ENCODE assay signal across 8 cellular contexts in genomic region chrX:39309018-39309620, GRCh38.
DNase-seq lines count a peak whose midpoint lies in the region; ATAC-seq and TF ChIP-seq lines count a peak whose summit lies in the region.

No MANE protein-coding gene starts in this region.

- H3K9me3 Mint-ChIP-seq in H9 = peaks cover 69 to 87% of the 10 kb centered on the region in 2 experiments

- no peak overlapping the region for H4K91ac ChIP-seq in H9 (ENCODE audit: insufficient read length, low read depth, low read length)

- DNase-seq in LoVo (ENCODE audit: low spot score) (peak; percentile 1), fibroblast of mammary gland (ENCODE audit: low read depth) (peak; percentile 24), KG1 (lab: John Stamatoyannopoulos, UW) (no peak), H9 (no peak), esophagus muscularis mucosa (ENCODE audit: extremely low spot score) (no peak)
- DNase-seq in activated CD4-positive, alpha-beta T cell treated with anti-CD3 and anti-CD28 coated beads, Interleukin-2, amount 50 U/mL, for 48 hours = peak; percentile 49 to 62
- peak; percentile 25 to 38 for DNase-seq in stimulated activated CD8-positive, alpha-beta memory T cell treated with anti-CD3 and anti-CD28 coated beads, Interleukin-15, amount 100 ng/mL, for 48 hours (ENCODE audit: low read depth in 2 of 2)

- no peaks in the 10 kb centered on the region for H3K79me1 ChIP-seq in H9 (ENCODE audit: insufficient read depth, low read depth, low read length, poor library complexity, severe bottlenecking)

- 0 out of 2 replicates have a peak, but pooled peaks cover 2% of the 10 kb centered on the region for H3K79me2 ChIP-seq in H9 (ENCODE audit: insufficient read depth, low read length)

- no peak overlapping the region for H2AK5ac ChIP-seq in H9 (ENCODE audit: insufficient read length, low read length)

- H3T11ph ChIP-seq in H9 (ENCODE audit: low read length) = no peak overlapping the region

- TF ChIP-seq EP300 in esophagus muscularis mucosa (IDR thresholded peaks at IDR 0.05) = no peak

- H3K56ac ChIP-seq in H9 (ENCODE audit: insufficient read length, low read depth, low read length) = no peak overlapping the region

- no CpG with 5 or more reads among the region's 6 CpGs for WGBS in H9 (ENCODE audit: extremely low coverage, insufficient read length, low lambda C conversion rate)
- WGBS in esophagus muscularis mucosa = 60% methylated on average over 5 of the region's 6 CpGs

- no peaks in the 10 kb centered on the region for H4K20me1 ChIP-seq in H9 (ENCODE audit: control insufficient read depth, insufficient read depth, insufficient read length)

- no peak overlapping the region for H3K9ac ChIP-seq in H9 (ENCODE audit: extremely low read depth, insufficient read length, low read length)

- H3K23ac ChIP-seq in H9 (ENCODE audit: insufficient read length, low read depth, low read length) = no peak overlapping the region

- no peak for TF ChIP-seq CTCF in fibroblast of mammary gland (conservative IDR thresholded peaks at IDR 0.05; ENCODE audit: control insufficient read depth, insufficient read depth, low read depth, low read length)
- TF ChIP-seq CTCF in H9 (conservative IDR thresholded peaks at IDR 0.05) = no peak
- no peak for TF ChIP-seq CTCF in esophagus muscularis mucosa (IDR thresholded peaks at IDR 0.05)

- H3K4me3 ChIP-seq in fibroblast of mammary gland (ENCODE audit: control insufficient read depth, low read depth, low read length) (no peak overlapping the region), esophagus muscularis mucosa (no peak overlapping the region)

- H3K27me3 ChIP-seq in H9 (ENCODE audit: insufficient read depth, low read length) (no peaks in the 10 kb centered on the region), esophagus muscularis mucosa (no peaks in the 10 kb centered on the region)

- no peak overlapping the region for H3K27ac Mint-ChIP-seq in H9

- H3K4me3 Mint-ChIP-seq in H9 = no peak overlapping the region

- H3K9me3 ChIP-seq in H9 (ENCODE audit: control insufficient read depth, low read depth, low read length) (peaks cover 6% of the 10 kb centered on the region), esophagus muscularis mucosa (no peaks in the 10 kb centered on the region)

- intact Hi-C loops in esophagus muscularis mucosa (cut with DNase I) = no loop called here

- ATAC-seq in GM19452 (IDR thresholded peaks at IDR 0.05; ENCODE audit: unreplicated experiment) = no peak

- no peak overlapping the region for H3K18ac ChIP-seq in H9 (ENCODE audit: insufficient read length, low read depth, low read length)

- no peaks in the 10 kb centered on the region for H3K23me2 ChIP-seq in H9 (ENCODE audit: insufficient read length, low read depth, low read length, poor library complexity, severe bottlenecking)

- H3K4ac ChIP-seq in H9 (ENCODE audit: low read depth, low read length) = no peak overlapping the region

- H3K4me1 Mint-ChIP-seq in H9 = no peaks in the 10 kb centered on the region

- no peak overlapping the region for H3K4me2 ChIP-seq in H9 (ENCODE audit: insufficient read depth, insufficient read length, low read length)

- H2BK5ac ChIP-seq in H9 (ENCODE audit: insufficient read length, low read length) = no peak overlapping the region

- H2AFZ ChIP-seq in H9 (ENCODE audit: low read length) = no peak overlapping the region

- H3K4me1 ChIP-seq in H9 (ENCODE audit: insufficient read depth, low read length) = no peaks in the 10 kb centered on the region
- H3K4me1 ChIP-seq in esophagus muscularis mucosa = peaks cover 3 to 13% (median 9%) of the 10 kb centered on the region in 4 donors

- H3K36me3 ChIP-seq in esophagus muscularis mucosa = no peaks in the 10 kb centered on the region

- H3K14ac ChIP-seq in H9 (ENCODE audit: insufficient read depth, low read length) = no peak overlapping the region

- peaks cover 0 to 15% (median 2%) of the 10 kb centered on the region in 3 experiments; a peak in 4 of 7 replicates for H3K36me3 Mint-ChIP-seq in H9 (ENCODE audit: insufficient read depth in 1 of 3, low read depth in 3 of 3)

- no peak overlapping the region for H4K8ac ChIP-seq in H9 (replicated peaks; ENCODE audit: insufficient read length, low read depth, low read length)

- TF ChIP-seq POLR2A in esophagus muscularis mucosa (IDR thresholded peaks at IDR 0.05; ENCODE audit: low read depth) = no peak

- no peak overlapping the region for H3K27ac ChIP-seq in H9 (ENCODE audit: insufficient read length, low read depth, low read length)
- no peak overlapping the region for H3K27ac ChIP-seq in esophagus muscularis mucosa (replicated peaks in 1 of 4)

- H2BK12ac ChIP-seq in H9 (ENCODE audit: insufficient read length, low read depth, low read length) = no peak overlapping the region

- H2BK120ac ChIP-seq in H9 (ENCODE audit: low read depth, low read length, poor library complexity, severe bottlenecking) = no peak overlapping the region

- no peak overlapping the region for H4K5ac ChIP-seq in H9 (ENCODE audit: insufficient read length, low read depth, low read length)

- H2BK15ac ChIP-seq in H9 (ENCODE audit: low read depth, low read length) = no peak overlapping the region

- H3K27me3 Mint-ChIP-seq in H9 (ENCODE audit: low read depth) = peaks cover 5% of the 10 kb centered on the region; the same call in 1 of the 2 replicates

- no peak overlapping the region for H2BK20ac ChIP-seq in H9 (ENCODE audit: low read depth, low read length, poor library complexity, severe bottlenecking)

Comparison
In these comparisons a context has a peak if more than half of its experiments do, and no peak if none do; other contexts are left out.
1. DNase-seq: peak in LoVo (single experiment), activated CD4-positive, alpha-beta T cell treated with anti-CD3 and anti-CD28 coated beads, Interleukin-2, amount 50 U/mL, for 48 hours (2 of 2), fibroblast of mammary gland (single experiment) and stimulated activated CD8-positive, alpha-beta memory T cell treated with anti-CD3 and anti-CD28 coated beads, Interleukin-15, amount 100 ng/mL, for 48 hours (2 of 2); none in KG1 (single experiment), H9 (single experiment) and esophagus muscularis mucosa (single experiment).